Comparison of ENCODE assay signal across 1 cellular context in the genomic region with DNA sequence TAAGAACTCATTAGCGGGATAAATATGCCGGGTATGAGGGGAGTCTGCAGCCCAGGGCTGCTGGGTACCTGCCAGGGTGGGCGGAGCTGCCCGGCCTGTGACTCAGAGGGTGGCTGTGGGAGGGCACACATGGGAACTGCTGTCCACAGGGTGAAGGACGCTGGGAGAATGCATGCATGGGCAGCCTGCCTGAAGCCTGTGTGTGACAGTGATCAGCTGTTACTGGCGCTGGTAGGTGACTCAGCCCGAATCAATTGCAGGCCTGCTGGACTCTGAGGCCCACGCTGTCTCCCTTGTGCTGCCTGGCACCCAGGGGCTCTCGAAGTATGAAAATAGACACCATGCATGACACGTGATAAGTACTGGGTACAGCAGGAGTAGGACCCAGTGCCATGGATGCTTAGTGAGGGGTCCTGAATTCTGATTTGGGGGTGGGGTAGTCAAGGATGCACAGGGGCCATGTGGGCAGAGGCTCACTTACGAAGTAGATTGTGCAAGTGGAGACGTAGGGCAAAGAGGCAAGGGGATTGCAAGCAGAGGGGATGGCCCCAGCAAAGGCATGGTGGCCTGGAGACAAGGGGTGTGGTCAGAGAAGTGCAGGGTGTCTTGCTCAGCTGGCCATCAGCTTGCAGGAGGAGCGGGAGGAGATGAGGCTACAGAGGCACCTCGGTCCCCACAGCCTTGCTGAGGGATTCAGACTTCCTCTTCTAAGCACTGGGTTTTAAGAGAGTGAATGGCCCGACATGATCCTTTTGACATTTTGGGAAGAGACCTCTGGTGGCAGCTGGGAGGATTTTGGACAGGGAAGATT.
TF ChIP-seq lines count a peak whose summit lies in the region.

No MANE protein-coding gene starts in this region.

TF ChIP-seq in HepG2, 621 proteins besides CTCF, POLR2A, EP300 and RAD21 (continued from another document and continues in another):
- TF ChIP-seq SIX1 (CRISPR knock-in tag; IDR thresholded peaks at IDR 0.05; ENCODE audit: borderline replicate concordance), result no peak
- TF ChIP-seq, protein P1, sequence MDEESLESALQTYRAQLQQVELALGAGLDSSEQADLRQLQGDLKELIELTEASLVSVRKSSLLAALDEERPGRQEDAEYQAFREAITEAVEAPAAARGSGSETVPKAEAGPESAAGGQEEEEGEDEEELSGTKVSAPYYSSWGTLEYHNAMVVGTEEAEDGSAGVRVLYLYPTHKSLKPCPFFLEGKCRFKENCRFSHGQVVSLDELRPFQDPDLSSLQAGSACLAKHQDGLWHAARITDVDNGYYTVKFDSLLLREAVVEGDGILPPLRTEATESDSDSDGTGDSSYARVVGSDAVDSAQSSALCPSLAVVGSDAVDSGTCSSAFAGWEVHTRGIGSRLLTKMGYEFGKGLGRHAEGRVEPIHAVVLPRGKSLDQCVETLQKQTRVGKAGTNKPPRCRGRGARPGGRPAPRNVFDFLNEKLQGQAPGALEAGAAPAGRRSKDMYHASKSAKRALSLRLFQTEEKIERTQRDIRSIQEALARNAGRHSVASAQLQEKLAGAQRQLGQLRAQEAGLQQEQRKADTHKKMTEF (CRISPR knock-in tag; IDR thresholded peaks at IDR 0.05), result peak; percentile 67
- TF ChIP-seq ZNF260 (CRISPR knock-in tag; IDR thresholded peaks at IDR 0.05; ENCODE audit: borderline replicate concordance, low read depth), result no peak
- TF ChIP-seq, protein P2, sequence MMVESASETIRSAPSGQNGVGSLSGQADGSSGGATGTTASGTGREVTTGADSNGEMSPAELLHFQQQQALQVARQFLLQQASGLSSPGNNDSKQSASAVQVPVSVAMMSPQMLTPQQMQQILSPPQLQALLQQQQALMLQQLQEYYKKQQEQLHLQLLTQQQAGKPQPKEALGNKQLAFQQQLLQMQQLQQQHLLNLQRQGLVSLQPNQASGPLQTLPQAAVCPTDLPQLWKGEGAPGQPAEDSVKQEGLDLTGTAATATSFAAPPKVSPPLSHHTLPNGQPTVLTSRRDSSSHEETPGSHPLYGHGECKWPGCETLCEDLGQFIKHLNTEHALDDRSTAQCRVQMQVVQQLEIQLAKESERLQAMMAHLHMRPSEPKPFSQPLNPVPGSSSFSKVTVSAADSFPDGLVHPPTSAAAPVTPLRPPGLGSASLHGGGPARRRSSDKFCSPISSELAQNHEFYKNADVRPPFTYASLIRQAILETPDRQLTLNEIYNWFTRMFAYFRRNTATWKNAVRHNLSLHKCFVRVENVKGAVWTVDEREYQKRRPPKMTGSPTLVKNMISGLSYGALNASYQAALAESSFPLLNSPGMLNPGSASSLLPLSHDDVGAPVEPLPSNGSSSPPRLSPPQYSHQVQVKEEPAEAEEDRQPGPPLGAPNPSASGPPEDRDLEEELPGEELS (CRISPR knock-in tag; IDR thresholded peaks at IDR 0.05), result peak; percentile 15; the same call in 1 of the 2 replicates
- TF ChIP-seq MAFK (conservative IDR thresholded peaks at IDR 0.05 in 1 of 2, IDR thresholded peaks at IDR 0.05 in 1 of 2; ENCODE audit: low read length in 2 of 2), result peak; percentile 37 to 74
- TF ChIP-seq RBM22 (optimal IDR thresholded peaks at IDR 0.05; ENCODE audit: low read length), result no peak
- TF ChIP-seq MBD4 (IDR thresholded peaks at IDR 0.05; ENCODE audit: borderline replicate concordance, low read length), result no peak
- TF ChIP-seq, protein P3, sequence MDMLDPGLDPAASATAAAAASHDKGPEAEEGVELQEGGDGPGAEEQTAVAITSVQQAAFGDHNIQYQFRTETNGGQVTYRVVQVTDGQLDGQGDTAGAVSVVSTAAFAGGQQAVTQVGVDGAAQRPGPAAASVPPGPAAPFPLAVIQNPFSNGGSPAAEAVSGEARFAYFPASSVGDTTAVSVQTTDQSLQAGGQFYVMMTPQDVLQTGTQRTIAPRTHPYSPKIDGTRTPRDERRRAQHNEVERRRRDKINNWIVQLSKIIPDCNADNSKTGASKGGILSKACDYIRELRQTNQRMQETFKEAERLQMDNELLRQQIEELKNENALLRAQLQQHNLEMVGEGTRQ (IDR thresholded peaks at IDR 0.05; ENCODE audit: low read depth, low read length), result peak; percentile 14; the same call in 1 of the 2 replicates
- TF ChIP-seq, protein P3 (CRISPR knock-in tag; IDR thresholded peaks at IDR 0.05; ENCODE audit: borderline replicate concordance), result peak; percentile 44
- no peak for TF ChIP-seq ZBTB3 (CRISPR knock-in tag; IDR thresholded peaks at IDR 0.05; ENCODE audit: borderline replicate concordance, low read depth)
- TF ChIP-seq, protein P4, sequence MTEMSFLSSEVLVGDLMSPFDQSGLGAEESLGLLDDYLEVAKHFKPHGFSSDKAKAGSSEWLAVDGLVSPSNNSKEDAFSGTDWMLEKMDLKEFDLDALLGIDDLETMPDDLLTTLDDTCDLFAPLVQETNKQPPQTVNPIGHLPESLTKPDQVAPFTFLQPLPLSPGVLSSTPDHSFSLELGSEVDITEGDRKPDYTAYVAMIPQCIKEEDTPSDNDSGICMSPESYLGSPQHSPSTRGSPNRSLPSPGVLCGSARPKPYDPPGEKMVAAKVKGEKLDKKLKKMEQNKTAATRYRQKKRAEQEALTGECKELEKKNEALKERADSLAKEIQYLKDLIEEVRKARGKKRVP (CRISPR knock-in tag; IDR thresholded peaks at IDR 0.05), result peak in 1 of 2 experiments; percentile 69; a peak in 1 of 4 replicates
- no peak for TF ChIP-seq ATF7 (IDR thresholded peaks at IDR 0.05)
- 0 out of 2 replicates have a peak, but pooled peaks have one; percentile 53 for TF ChIP-seq ATF7 (CRISPR knock-in tag; IDR thresholded peaks at IDR 0.05)
- no peak for TF ChIP-seq ZNF230 (CRISPR knock-in tag; IDR thresholded peaks at IDR 0.05)
- TF ChIP-seq, protein P5, sequence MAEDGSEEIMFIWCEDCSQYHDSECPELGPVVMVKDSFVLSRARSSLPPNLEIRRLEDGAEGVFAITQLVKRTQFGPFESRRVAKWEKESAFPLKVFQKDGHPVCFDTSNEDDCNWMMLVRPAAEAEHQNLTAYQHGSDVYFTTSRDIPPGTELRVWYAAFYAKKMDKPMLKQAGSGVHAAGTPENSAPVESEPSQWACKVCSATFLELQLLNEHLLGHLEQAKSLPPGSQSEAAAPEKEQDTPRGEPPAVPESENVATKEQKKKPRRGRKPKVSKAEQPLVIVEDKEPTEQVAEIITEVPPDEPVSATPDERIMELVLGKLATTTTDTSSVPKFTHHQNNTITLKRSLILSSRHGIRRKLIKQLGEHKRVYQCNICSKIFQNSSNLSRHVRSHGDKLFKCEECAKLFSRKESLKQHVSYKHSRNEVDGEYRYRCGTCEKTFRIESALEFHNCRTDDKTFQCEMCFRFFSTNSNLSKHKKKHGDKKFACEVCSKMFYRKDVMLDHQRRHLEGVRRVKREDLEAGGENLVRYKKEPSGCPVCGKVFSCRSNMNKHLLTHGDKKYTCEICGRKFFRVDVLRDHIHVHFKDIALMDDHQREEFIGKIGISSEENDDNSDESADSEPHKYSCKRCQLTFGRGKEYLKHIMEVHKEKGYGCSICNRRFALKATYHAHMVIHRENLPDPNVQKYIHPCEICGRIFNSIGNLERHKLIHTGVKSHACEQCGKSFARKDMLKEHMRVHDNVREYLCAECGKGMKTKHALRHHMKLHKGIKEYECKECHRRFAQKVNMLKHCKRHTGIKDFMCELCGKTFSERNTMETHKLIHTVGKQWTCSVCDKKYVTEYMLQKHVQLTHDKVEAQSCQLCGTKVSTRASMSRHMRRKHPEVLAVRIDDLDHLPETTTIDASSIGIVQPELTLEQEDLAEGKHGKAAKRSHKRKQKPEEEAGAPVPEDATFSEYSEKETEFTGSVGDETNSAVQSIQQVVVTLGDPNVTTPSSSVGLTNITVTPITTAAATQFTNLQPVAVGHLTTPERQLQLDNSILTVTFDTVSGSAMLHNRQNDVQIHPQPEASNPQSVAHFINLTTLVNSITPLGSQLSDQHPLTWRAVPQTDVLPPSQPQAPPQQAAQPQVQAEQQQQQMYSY (CRISPR knock-in tag; IDR thresholded peaks at IDR 0.05), result no peak
- peak; percentile 36; the same call in 1 of the 2 replicates for TF ChIP-seq ZFP36L2 (CRISPR knock-in tag; IDR thresholded peaks at IDR 0.05)
- TF ChIP-seq FOXO1 (CRISPR knock-in tag; IDR thresholded peaks at IDR 0.05), result 0 out of 2 replicates have a peak, but pooled peaks have one; percentile 51
- TF ChIP-seq ZNF678 (CRISPR knock-in tag; IDR thresholded peaks at IDR 0.05), result no peak
- TF ChIP-seq, protein P6, sequence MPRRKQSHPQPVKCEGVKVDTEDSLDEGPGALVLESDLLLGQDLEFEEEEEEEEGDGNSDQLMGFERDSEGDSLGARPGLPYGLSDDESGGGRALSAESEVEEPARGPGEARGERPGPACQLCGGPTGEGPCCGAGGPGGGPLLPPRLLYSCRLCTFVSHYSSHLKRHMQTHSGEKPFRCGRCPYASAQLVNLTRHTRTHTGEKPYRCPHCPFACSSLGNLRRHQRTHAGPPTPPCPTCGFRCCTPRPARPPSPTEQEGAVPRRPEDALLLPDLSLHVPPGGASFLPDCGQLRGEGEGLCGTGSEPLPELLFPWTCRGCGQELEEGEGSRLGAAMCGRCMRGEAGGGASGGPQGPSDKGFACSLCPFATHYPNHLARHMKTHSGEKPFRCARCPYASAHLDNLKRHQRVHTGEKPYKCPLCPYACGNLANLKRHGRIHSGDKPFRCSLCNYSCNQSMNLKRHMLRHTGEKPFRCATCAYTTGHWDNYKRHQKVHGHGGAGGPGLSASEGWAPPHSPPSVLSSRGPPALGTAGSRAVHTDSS (CRISPR knock-in tag; conservative IDR thresholded peaks at IDR 0.05), result no peak
- TF ChIP-seq KLF15 (CRISPR knock-in tag; IDR thresholded peaks at IDR 0.05; ENCODE audit: borderline replicate concordance), result no peak
- peak; percentile 80; the same call in 1 of the 2 replicates for TF ChIP-seq MIXL1 (CRISPR knock-in tag; IDR thresholded peaks at IDR 0.05)
- TF ChIP-seq, protein P7, sequence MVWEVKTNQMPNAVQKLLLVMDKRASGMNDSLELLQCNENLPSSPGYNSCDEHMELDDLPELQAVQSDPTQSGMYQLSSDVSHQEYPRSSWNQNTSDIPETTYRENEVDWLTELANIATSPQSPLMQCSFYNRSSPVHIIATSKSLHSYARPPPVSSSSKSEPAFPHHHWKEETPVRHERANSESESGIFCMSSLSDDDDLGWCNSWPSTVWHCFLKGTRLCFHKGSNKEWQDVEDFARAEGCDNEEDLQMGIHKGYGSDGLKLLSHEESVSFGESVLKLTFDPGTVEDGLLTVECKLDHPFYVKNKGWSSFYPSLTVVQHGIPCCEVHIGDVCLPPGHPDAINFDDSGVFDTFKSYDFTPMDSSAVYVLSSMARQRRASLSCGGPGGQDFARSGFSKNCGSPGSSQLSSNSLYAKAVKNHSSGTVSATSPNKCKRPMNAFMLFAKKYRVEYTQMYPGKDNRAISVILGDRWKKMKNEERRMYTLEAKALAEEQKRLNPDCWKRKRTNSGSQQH (CRISPR knock-in tag; IDR thresholded peaks at IDR 0.05; ENCODE audit: low read depth), result peak; percentile 87
- 0 out of 2 replicates have a peak, but pooled peaks have one; percentile 40 for TF ChIP-seq KDM3A (CRISPR knock-in tag; IDR thresholded peaks at IDR 0.05; ENCODE audit: low read depth)
- TF ChIP-seq, protein P8, sequence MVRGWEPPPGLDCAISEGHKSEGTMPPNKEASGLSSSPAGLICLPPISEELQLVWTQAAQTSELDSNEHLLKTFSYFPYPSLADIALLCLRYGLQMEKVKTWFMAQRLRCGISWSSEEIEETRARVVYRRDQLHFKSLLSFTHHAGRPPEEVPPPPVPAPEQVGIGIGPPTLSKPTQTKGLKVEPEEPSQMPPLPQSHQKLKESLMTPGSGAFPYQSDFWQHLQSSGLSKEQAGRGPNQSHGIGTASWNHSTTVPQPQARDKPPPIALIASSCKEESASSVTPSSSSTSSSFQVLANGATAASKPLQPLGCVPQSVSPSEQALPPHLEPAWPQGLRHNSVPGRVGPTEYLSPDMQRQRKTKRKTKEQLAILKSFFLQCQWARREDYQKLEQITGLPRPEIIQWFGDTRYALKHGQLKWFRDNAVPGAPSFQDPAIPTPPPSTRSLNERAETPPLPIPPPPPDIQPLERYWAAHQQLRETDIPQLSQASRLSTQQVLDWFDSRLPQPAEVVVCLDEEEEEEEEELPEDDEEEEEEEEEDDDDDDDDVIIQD (CRISPR knock-in tag; IDR thresholded peaks at IDR 0.05; ENCODE audit: low read depth), result 0 out of 2 replicates have a peak, but pooled peaks have one; percentile 42
- no peak for TF ChIP-seq HES4 (CRISPR knock-in tag; IDR thresholded peaks at IDR 0.05; ENCODE audit: borderline replicate concordance)
- TF ChIP-seq ELF3 (CRISPR knock-in tag; IDR thresholded peaks at IDR 0.05), result 0 out of 2 replicates have a peak, but pooled peaks have one; percentile 51
- no peak for TF ChIP-seq GATA4 (IDR thresholded peaks at IDR 0.05; ENCODE audit: borderline replicate concordance, low read depth)
- TF ChIP-seq ZNF431 (CRISPR knock-in tag; IDR thresholded peaks at IDR 0.05; ENCODE audit: borderline replicate concordance, low read depth), result peak; percentile 81
- TF ChIP-seq ZNF883 (CRISPR knock-in tag; IDR thresholded peaks at IDR 0.05; ENCODE audit: not compliant biosample characterization), result peak; percentile 33
